In the genomic region with DNA sequence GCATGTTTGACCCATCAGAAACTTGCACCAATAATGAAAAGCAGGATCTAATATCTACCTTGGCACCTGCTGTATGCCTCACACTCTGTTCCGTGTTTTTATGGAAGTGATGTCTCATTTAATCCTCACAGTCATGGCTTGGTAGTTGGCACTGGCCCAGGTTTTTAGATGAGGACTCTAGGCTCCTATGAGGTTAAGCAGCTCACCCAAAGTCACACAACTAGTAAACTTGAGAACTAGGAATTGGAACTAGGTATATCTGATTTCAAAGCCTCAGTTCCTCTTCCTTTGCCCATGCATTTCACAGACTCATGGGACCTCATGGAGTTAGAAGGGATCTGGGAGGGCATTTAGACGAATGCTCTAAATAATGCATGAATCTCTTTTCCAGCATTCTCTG, we compare ENCODE assay signal across 9 cellular contexts. TPM values are rescaled to one million over a fixed set of nuclear protein-coding genes. Genes with fewer than 3 reads are reported as not detected.
DNase-seq lines count a peak whose midpoint lies in the region; ATAC-seq and TF ChIP-seq lines count a peak whose summit lies in the region.
"Had no signal": no experiment of that assay in that cellular context is flagged by ENCODE, and none has a peak within 500 bp of the region (broad histone marks: within the 10 kb centered on the region; RNA-seq: fewer than 3 reads in every experiment).

No MANE protein-coding gene starts in this region.

- CTCF ChIA-PET in PC-3 (lab: Charles Lee): no interaction called here

- no peaks in the 10 kb centered on the region for H4K20me1 ChIP-seq in PC-3 (ENCODE audit: low read length)

- H3K9me2 ChIP-seq in PC-3 (replicated peaks; ENCODE audit: low read length): no peaks in the 10 kb centered on the region

- no peak for TF ChIP-seq POLR2A in esophagus muscularis mucosa (IDR thresholded peaks at IDR 0.05; ENCODE audit: low read depth)

- ATAC-seq in PC-3 (no peak), HG03442 (IDR thresholded peaks at IDR 0.05; ENCODE audit: unreplicated experiment) (no peak), GM18511 (IDR thresholded peaks at IDR 0.05; ENCODE audit: unreplicated experiment) (no peak)
- no peak for ATAC-seq in stimulated activated effector memory CD8-positive, alpha-beta T cell treated with anti-CD3 and anti-CD28 coated beads, Interleukin-12 subunit alpha, Interleukin-12 subunit beta, amount 100 ng/mL, for 72 hours

- no TSS peak for BruUV-seq in PC-3 (replicated peaks; lab: Mats Ljungman, UMichigan)

- H3K27me3 ChIP-seq in PC-3 (ENCODE audit: low read length) (no peaks in the 10 kb centered on the region), esophagus muscularis mucosa (no peaks in the 10 kb centered on the region)

- H3K9ac ChIP-seq in PC-3 (ENCODE audit: low read length): no peak overlapping the region; the same call in 1 of the 2 replicates

- no peak for TF ChIP-seq CTCF in PC-3 (conservative IDR thresholded peaks at IDR 0.05; ENCODE audit: low read depth, low read length)
- TF ChIP-seq CTCF in esophagus muscularis mucosa (IDR thresholded peaks at IDR 0.05): no peak

- H3K36me3 Mint-ChIP-seq in stimulated activated effector memory CD8-positive, alpha-beta T cell treated with anti-CD3 and anti-CD28 coated beads, Interleukin-12 subunit alpha, Interleukin-12 subunit beta, amount 100 ng/mL, for 72 hours: peaks cover 8% of the 10 kb centered on the region
- H3K36me3 Mint-ChIP-seq: CD4-positive, alpha-beta memory T cell had no signal

- DNase-seq in NCI-H510A treated with DMSO at 0.1 percent for 48 hours (lab: John Stamatoyannopoulos, UW): peak; percentile 61
- no peak for DNase-seq in NCI-H510A (lab: John Stamatoyannopoulos, UW)
- peak; percentile 54 for DNase-seq in PC-3
- no peak for DNase-seq in esophagus muscularis mucosa (ENCODE audit: extremely low spot score)
- DNase-seq in stimulated activated effector memory CD8-positive, alpha-beta T cell treated with anti-CD3 and anti-CD28 coated beads, Interleukin-12 subunit alpha, Interleukin-12 subunit beta, amount 100 ng/mL, for 72 hours (ENCODE audit: low spot score in 2 of 2): no peak
- no peak for DNase-seq in hypothalamus (lab: John Stamatoyannopoulos, UW)
- DNase-seq: CD4-positive, alpha-beta memory T cell had no signal

- H3K4me1 ChIP-seq in PC-3 (ENCODE audit: insufficient read depth, low read length): peaks cover 38% of the 10 kb centered on the region
- H3K4me1 ChIP-seq in esophagus muscularis mucosa: peaks cover 12 to 50% (median 45%) of the 10 kb centered on the region in 4 donors

- no peak overlapping the region for H3K4me3 ChIP-seq in PC-3 (ENCODE audit: low read length)
- H3K4me3 ChIP-seq in esophagus muscularis mucosa: no peak overlapping the region

- H3K27ac Mint-ChIP-seq in stimulated activated effector memory CD8-positive, alpha-beta T cell treated with anti-CD3 and anti-CD28 coated beads, Interleukin-12 subunit alpha, Interleukin-12 subunit beta, amount 100 ng/mL, for 72 hours: peak overlapping the region; percentile 48

- POLR2A ChIA-PET in PC-3 (lab: Charles Lee; ENCODE audit: unreplicated experiment): no interaction called here

- TF ChIP-seq EP300 in esophagus muscularis mucosa (IDR thresholded peaks at IDR 0.05): no peak

- H2AFZ ChIP-seq in PC-3 (ENCODE audit: low read length): no peak overlapping the region

- WGBS in esophagus muscularis mucosa: 34% methylated on average over 2 of the region's 2 CpGs

- H3K4me3 Mint-ChIP-seq in stimulated activated effector memory CD8-positive, alpha-beta T cell treated with anti-CD3 and anti-CD28 coated beads, Interleukin-12 subunit alpha, Interleukin-12 subunit beta, amount 100 ng/mL, for 72 hours: peak overlapping the region; percentile 24

- H3K27ac ChIP-seq in PC-3 (ENCODE audit: low read length): peak overlapping the region; percentile 88
- H3K27ac ChIP-seq in esophagus muscularis mucosa (replicated peaks in 1 of 4): peak overlapping the region; percentile 85 to 90 (median 87)

- peaks cover 5% of the 10 kb centered on the region for H3F3A ChIP-seq in PC-3 (ENCODE audit: low read length, unreplicated experiment)

- H3K9me3 Mint-ChIP-seq in stimulated activated effector memory CD8-positive, alpha-beta T cell treated with anti-CD3 and anti-CD28 coated beads, Interleukin-12 subunit alpha, Interleukin-12 subunit beta, amount 100 ng/mL, for 72 hours: peaks cover 6% of the 10 kb centered on the region
- H3K9me3 Mint-ChIP-seq: CD4-positive, alpha-beta memory T cell had no signal

- no peaks in the 10 kb centered on the region for H3K79me2 ChIP-seq in PC-3 (ENCODE audit: low read length)

- peaks cover 67% of the 10 kb centered on the region for H3K4me1 Mint-ChIP-seq in stimulated activated effector memory CD8-positive, alpha-beta T cell treated with anti-CD3 and anti-CD28 coated beads, Interleukin-12 subunit alpha, Interleukin-12 subunit beta, amount 100 ng/mL, for 72 hours

- H3K9me3 ChIP-seq in PC-3 (ENCODE audit: low read length): no peaks in the 10 kb centered on the region
- H3K9me3 ChIP-seq in esophagus muscularis mucosa: no peaks in the 10 kb centered on the region

- H3K36me3 ChIP-seq in PC-3 (ENCODE audit: low read depth, low read length) (no peaks in the 10 kb centered on the region), esophagus muscularis mucosa (no peaks in the 10 kb centered on the region)

- peak overlapping the region; percentile 78; the same call in 1 of the 2 replicates for H3K4me2 ChIP-seq in PC-3 (ENCODE audit: low read length)

- intact Hi-C loops in PC-3 (cut with micrococcal nuclease) (no loop called here), esophagus muscularis mucosa (cut with DNase I) (no loop called here)

RNA-seq across cellular contexts. Expression of gene TARBP1, which starts 21.3 kb away (rescaled TPM):
- 15.1 and 27.7 TPM in 2 replicates for total RNA-seq in PC-3 (2014; rRNA removed)
- total RNA-seq in esophagus muscularis mucosa: 10 to 100 TPM in 2 of 4 donors, 1 to 10 TPM in 2; 5.8 to 11.1 (median 9.8) TPM

Comparison
In these comparisons a context has a peak if more than half of its experiments do, and no peak if none do; other contexts are left out.
1. DNase-seq: peak in NCI-H510A treated with DMSO at 0.1 percent for 48 hours (single experiment) and PC-3 (single experiment); none in NCI-H510A (single experiment), esophagus muscularis mucosa (single experiment), stimulated activated effector memory CD8-positive, alpha-beta T cell treated with anti-CD3 and anti-CD28 coated beads, Interleukin-12 subunit alpha, Interleukin-12 subunit beta, amount 100 ng/mL, for 72 hours (0 of 2) and hypothalamus (0 of 51).